ENCODE assay signal across 1 cellular context in genomic region chr15:44438402-44438801, GRCh38.
TF ChIP-seq lines count a peak whose summit lies in the region.

No MANE protein-coding gene starts in this region.

TF ChIP-seq in H1, 55 proteins besides CTCF, POLR2A, EP300 and RAD21:
- peak; percentile 98 for TF ChIP-seq CHD7 (IDR thresholded peaks at IDR 0.05; ENCODE audit: insufficient replicate concordance, low read length)
- no peak for TF ChIP-seq TAF7 (optimal IDR thresholded peaks at IDR 0.05; ENCODE audit: borderline replicate concordance, low read depth, low read length)
